Comparison of ENCODE assay signal across 15 cellular contexts in genomic region chr6:23174781-23175361, GRCh38.
DNase-seq lines count a peak whose midpoint lies in the region; ATAC-seq, FAIRE-seq and TF ChIP-seq lines count a peak whose summit lies in the region.
"Had no signal": no experiment of that assay in that cellular context is flagged by ENCODE, and none has a peak within 500 bp of the region (broad histone marks: within the 10 kb centered on the region; RNA-seq: fewer than 3 reads in every experiment).

No MANE protein-coding gene starts in this region.

- no peak overlapping the region for H3K27ac ChIP-seq in HCT116 (ENCODE audit: low read depth, low read length)
- H3K27ac ChIP-seq in astrocyte (ENCODE audit: low read depth, low read length), result peak overlapping the region; percentile 96
- H3K27ac ChIP-seq in keratinocyte (ENCODE audit: control insufficient read depth, insufficient read depth, low read length), result peak overlapping the region; percentile 2
- H3K27ac ChIP-seq: body of pancreas had no signal

- H3K27ac Mint-ChIP-seq in astrocyte (ENCODE audit: unreplicated experiment), result peak overlapping the region; percentile 97

- H3K36me3 ChIP-seq in HCT116 (ENCODE audit: control insufficient read depth in 1 of 2, insufficient read depth in 2 of 2, low read length in 2 of 2), result no peaks in the 10 kb centered on the region
- no peaks in the 10 kb centered on the region for H3K36me3 ChIP-seq in astrocyte (ENCODE audit: insufficient read depth, low read length)
- H3K36me3 ChIP-seq in keratinocyte (ENCODE audit: control insufficient read depth in 2 of 2, extremely low read depth in 1 of 2, insufficient read depth in 2 of 2, low read length in 2 of 2), result no peaks in the 10 kb centered on the region
- H3K36me3 ChIP-seq: HAP-1 had no signal

- RAD21 ChIA-PET in HCT116 (lab: Charles Lee; ENCODE audit: low non-redundant PET in 1 of 2, low total read pairs in 2 of 2, uncharacterized antibody in 2 of 2, unreplicated experiment in 2 of 2), result no interaction called here

- H3K4me1 ChIP-seq in HCT116 (ENCODE audit: control insufficient read depth in 1 of 2, insufficient read depth in 2 of 2, low read length in 2 of 2), result peaks cover 0 to 19% of the 10 kb centered on the region in 2 experiments; a peak in 2 of 4 replicates
- peaks cover 18% of the 10 kb centered on the region for H3K4me1 ChIP-seq in astrocyte (ENCODE audit: insufficient read depth, low read length)
- H3K4me1 ChIP-seq in keratinocyte (ENCODE audit: control insufficient read depth, extremely low read depth, insufficient read depth, low read length), result peaks cover 6% of the 10 kb centered on the region
- H3K4me1 ChIP-seq: body of pancreas had no signal

- TF ChIP-seq RAD21 in HCT116 (IDR thresholded peaks at IDR 0.05; ENCODE audit: low read depth), result no peak

- H3K9me2 ChIP-seq in HCT116 (ENCODE audit: insufficient read depth), result no peaks in the 10 kb centered on the region

- peaks cover 20% of the 10 kb centered on the region for H3K4me1 Mint-ChIP-seq in astrocyte (ENCODE audit: low read depth, unreplicated experiment)
- H3K4me1 Mint-ChIP-seq: naive B cell had no signal

- ATAC-seq in HCT116, result peak; percentile 78
- ATAC-seq in sciatic nerve, result no peak
- ATAC-seq: body of pancreas had no signal

- H2AFZ ChIP-seq in HCT116 (ENCODE audit: low read depth, low read length, poor library complexity, severe bottlenecking) (no peak overlapping the region), astrocyte (ENCODE audit: low read depth, low read length) (peak overlapping the region; percentile 22), keratinocyte (ENCODE audit: control insufficient read depth, low read length) (no peak overlapping the region)

- no peaks in the 10 kb centered on the region for H3K9me3 Mint-ChIP-seq in astrocyte (ENCODE audit: unreplicated experiment)

- no TSS peak for BruUV-seq in HCT116 (replicated peaks; lab: Mats Ljungman, UMichigan)

- CTCF ChIA-PET in AG04449 (lab: Yijun Ruan, JAX) (no interaction called here), HCT116 (lab: Charles Lee) (no interaction called here)

- no peaks in the 10 kb centered on the region for H3K27me3 Mint-ChIP-seq in astrocyte (ENCODE audit: low read depth, unreplicated experiment)
- H3K27me3 Mint-ChIP-seq: naive B cell had no signal

- H3K4me2 ChIP-seq in HCT116 (ENCODE audit: low read length) (peak overlapping the region; percentile 38), astrocyte (ENCODE audit: low read length) (peak overlapping the region; percentile 75), keratinocyte (ENCODE audit: control insufficient read depth, extremely low read depth, insufficient read depth, low read depth, low read length) (peak overlapping the region; percentile 3)

- H3K4me3 Mint-ChIP-seq in astrocyte (ENCODE audit: unreplicated experiment), result no peak overlapping the region
- H3K4me3 Mint-ChIP-seq: naive B cell had no signal

- TF ChIP-seq POLR2A in HCT116 (IDR thresholded peaks at IDR 0.05; ENCODE audit: borderline replicate concordance, extremely low read depth, insufficient read depth, insufficient read length), result no peak

- H3K9me1 ChIP-seq in keratinocyte (ENCODE audit: control insufficient read depth, extremely low read depth, insufficient read depth, low read length), result no peaks in the 10 kb centered on the region

- H3K27me3 ChIP-seq in HCT116 (ENCODE audit: insufficient read depth, low read length), result no peaks in the 10 kb centered on the region
- no peaks in the 10 kb centered on the region for H3K27me3 ChIP-seq in astrocyte (ENCODE audit: insufficient read depth, low read length)
- no peaks in the 10 kb centered on the region for H3K27me3 ChIP-seq in keratinocyte (ENCODE audit: control insufficient read depth, extremely low read depth, insufficient read depth, low read length)
- H3K27me3 ChIP-seq: body of pancreas had no signal

- TF ChIP-seq CTCF in AG04449 (IDR thresholded peaks at IDR 0.05; ENCODE audit: insufficient read depth, low read length, missing control alignments) (no peak), HCT116 (IDR thresholded peaks at IDR 0.05 in 2 of 3, conservative IDR thresholded peaks at IDR 0.05 in 1 of 3; ENCODE audit: borderline replicate concordance in 1 of 3, insufficient read depth in 1 of 3, low read depth in 2 of 3, low read length in 2 of 3) (no peak), astrocyte (IDR thresholded peaks at IDR 0.05; ENCODE audit: insufficient read depth, low read depth, low read length) (no peak), keratinocyte (optimal IDR thresholded peaks at IDR 0.05 in 1 of 3, IDR thresholded peaks at IDR 0.05 in 1 of 3, conservative IDR thresholded peaks at IDR 0.05 in 1 of 3; ENCODE audit: extremely low read depth in 1 of 3, insufficient read depth in 2 of 3, low read length in 3 of 3) (no peak)

- H3K9ac ChIP-seq in HCT116 (ENCODE audit: low read length) (no peak overlapping the region), astrocyte (ENCODE audit: low read length) (peak overlapping the region; percentile 71), keratinocyte (ENCODE audit: control insufficient read depth, extremely low read depth, insufficient read depth, low read length) (no peak overlapping the region)

- no peaks in the 10 kb centered on the region for H4K20me1 ChIP-seq in HCT116 (ENCODE audit: insufficient read depth)
- H4K20me1 ChIP-seq in astrocyte (ENCODE audit: insufficient read depth, low read length), result no peaks in the 10 kb centered on the region
- no peaks in the 10 kb centered on the region for H4K20me1 ChIP-seq in keratinocyte (ENCODE audit: control insufficient read depth, extremely low read depth, insufficient read depth, low read length)

- POLR2A ChIA-PET in AG04449 (lab: Yijun Ruan, JAX) (no interaction called here), HCT116 (lab: Charles Lee) (no interaction called here)

- intact Hi-C loops in HCT116 (cut with micrococcal nuclease) (no loop called here), sciatic nerve (cut with DNase I) (no loop called here)

- dilution Hi-C loops in keratinocyte (cut with MboI; ENCODE audit: extremely low pct_ligation_motif_present, low sequenced_read_pairs), result no loop called here

- H3K36me3 Mint-ChIP-seq in astrocyte (ENCODE audit: low read depth, unreplicated experiment), result no peaks in the 10 kb centered on the region
- H3K36me3 Mint-ChIP-seq: naive B cell had no signal

- no peaks in the 10 kb centered on the region for H3K79me2 ChIP-seq in HCT116 (ENCODE audit: insufficient read depth, low read length)
- no peaks in the 10 kb centered on the region for H3K79me2 ChIP-seq in astrocyte (ENCODE audit: insufficient read depth, low read length)
- H3K79me2 ChIP-seq in keratinocyte (ENCODE audit: control insufficient read depth, insufficient read depth, low read length), result no peaks in the 10 kb centered on the region

- peaks cover 0 to under 1% of the 10 kb centered on the region in 2 experiments; a peak in 1 of 4 replicates for H3K9me3 ChIP-seq in HCT116 (ENCODE audit: control insufficient read depth in 1 of 2, insufficient read depth in 1 of 2, low read depth in 1 of 2, low read length in 2 of 2)
- H3K9me3 ChIP-seq in astrocyte (ENCODE audit: insufficient read depth, low read depth, low read length), result no peaks in the 10 kb centered on the region
- no peaks in the 10 kb centered on the region for H3K9me3 ChIP-seq in keratinocyte (ENCODE audit: control insufficient read depth, low read depth, low read length)
- H3K9me3 ChIP-seq: body of pancreas, HAP-1 had no signal

- DNase-seq in AG04449 (ENCODE audit: low read depth, low spot score) (peak; percentile 90), HCT116 (ENCODE audit: low read depth, low spot score) (peak; percentile 55), astrocyte (ENCODE audit: low read depth) (peak; percentile 97), keratinocyte (ENCODE audit: low read depth, low spot score) (no peak), sciatic nerve (ENCODE audit: low spot score) (no peak), occipital lobe (lab: John Stamatoyannopoulos, UW) (no peak), NCI-H82 (lab: John Stamatoyannopoulos, UW) (no peak), hypothalamus (lab: John Stamatoyannopoulos, UW) (no peak)
- DNase-seq: body of pancreas; naive B cell; NCI-H1930; SHP77 treated with DMSO at 0.1 percent for 48 hours; stimulated activated CD4-positive, alpha-beta T cell treated with anti-CD3 and anti-CD28 coated beads, Interleukin-2, amount 100 ng/mL, for 24 hours; substantia nigra had no signal

- FAIRE-seq in astrocyte (lab: Jason Lieb, UNC), result peak; percentile 99
- peak; percentile 70 for FAIRE-seq in keratinocyte (lab: Jason Lieb, UNC)

- H3K4me3 ChIP-seq in AG04449 (ENCODE audit: low read depth, low read length), result no peak overlapping the region; the same call in 1 of the 2 replicates
- H3K4me3 ChIP-seq in HCT116 (replicated peaks in 1 of 2; ENCODE audit: low read depth in 1 of 2, low read length in 2 of 2), result no peak overlapping the region
- H3K4me3 ChIP-seq in astrocyte (ENCODE audit: insufficient read depth, low read depth, low read length), result peak overlapping the region; percentile 3
- no peak overlapping the region for H3K4me3 ChIP-seq in keratinocyte (ENCODE audit: control insufficient read depth in 2 of 3, extremely low read depth in 1 of 3, insufficient read depth in 2 of 3, low read depth in 1 of 3, low read length in 3 of 3)
- H3K4me3 ChIP-seq: body of pancreas, HAP-1 had no signal

TF ChIP-seq in HCT116, 20 proteins besides CTCF, POLR2A, EP300 and RAD21 (continues in another document):
- TF ChIP-seq POLR2AphosphoS5 (IDR thresholded peaks at IDR 0.05; ENCODE audit: low read depth, low read length) (no peak), ZFX (IDR thresholded peaks at IDR 0.05) (no peak), EZH2phosphoT487 (IDR thresholded peaks at IDR 0.05; ENCODE audit: borderline replicate concordance) (no peak), TCF7L2 (IDR thresholded peaks at IDR 0.05; ENCODE audit: borderline replicate concordance, extremely low read depth, insufficient read depth, insufficient read length) (no peak)
- TF ChIP-seq, protein P1, sequence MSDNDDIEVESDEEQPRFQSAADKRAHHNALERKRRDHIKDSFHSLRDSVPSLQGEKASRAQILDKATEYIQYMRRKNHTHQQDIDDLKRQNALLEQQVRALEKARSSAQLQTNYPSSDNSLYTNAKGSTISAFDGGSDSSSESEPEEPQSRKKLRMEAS (IDR thresholded peaks at IDR 0.05), result no peak

Comparison
In these comparisons a context has a peak if more than half of its experiments do, and no peak if none do; other contexts are left out.
1. DNase-seq: peak in AG04449 (single experiment), HCT116 (single experiment) and astrocyte (single experiment); none in keratinocyte (single experiment), sciatic nerve (single experiment), occipital lobe (single experiment), NCI-H82 (single experiment) and hypothalamus (0 of 51).
2. H3K4me2 ChIP-seq: peak in every context shown above with its lines; median percentile 75 in astrocyte; 38 in HCT116; 3 in keratinocyte.